ENCODE assay signal across 27 cellular contexts in the genomic region with DNA sequence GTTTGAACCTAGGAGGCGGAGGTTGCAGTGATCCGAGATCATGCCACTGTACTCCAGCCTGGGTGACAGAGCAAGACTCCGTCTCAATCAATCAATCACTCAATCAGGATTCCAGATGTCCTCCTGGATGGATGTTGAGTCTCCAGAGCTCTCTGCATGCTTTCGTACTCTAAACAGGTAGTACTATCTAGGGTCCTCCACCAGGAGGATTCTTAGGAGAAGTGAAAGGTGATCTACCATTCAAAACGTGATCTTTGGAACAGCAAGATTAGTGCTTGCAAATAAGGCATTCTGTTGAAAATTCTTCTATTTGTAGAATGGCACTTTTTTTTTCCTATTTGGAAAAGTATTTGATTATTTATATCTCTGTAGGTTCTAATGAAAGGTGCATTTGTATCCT.
"Had no signal": no experiment of that assay in that cellular context is flagged by ENCODE, and none has a peak within 500 bp of the region (broad histone marks: within the 10 kb centered on the region; RNA-seq: fewer than 3 reads in every experiment).

No MANE protein-coding gene starts in this region.

- DNase-seq: dorsolateral prefrontal cortex; effector CD8-positive, alpha-beta T cell; foreskin keratinocyte; heart left ventricle; left cardiac atrium; left lung; mesenchymal stem cell; midbrain; naive thymus-derived CD4-positive, alpha-beta T cell; spleen; stimulated activated CD4-positive, alpha-beta T cell treated with anti-CD3 and anti-CD28 coated beads, Interleukin-4, amount 100 ng/mL, for 4 hours; stimulated activated naive CD8-positive, alpha-beta T cell treated with anti-CD3 and anti-CD28 coated beads, Interleukin-15, Interleukin-2, amounts not matched to agents 100 U/mL and 50 U/mL, for 24 hours; substantia nigra; testis; tibial artery; upper lobe of right lung; uterus had no signal

- H3K4me3 Mint-ChIP-seq: naive thymus-derived CD4-positive, alpha-beta T cell; nephron; neural progenitor cell; stimulated activated memory B cell treated with anti-CD40 and anti-IgM and Interleukin-4, amounts not matched to agents 10 μg/mL and 1 μg/mL and 100 μg/mL, for 72 hours had no signal

- H3K9ac ChIP-seq: neural progenitor cell, parathyroid adenoma had no signal

- H3K27ac ChIP-seq: dorsolateral prefrontal cortex, esophagus muscularis mucosa, foreskin keratinocyte, gastroesophageal sphincter, heart left ventricle, hepatocyte, left lung, neural progenitor cell, parathyroid adenoma, prostate gland, right atrium auricular region, skin epidermis, spleen, testis, tibial artery, upper lobe of right lung, uterus had no signal

- H3K4me1 Mint-ChIP-seq: naive thymus-derived CD4-positive, alpha-beta T cell; nephron; neural progenitor cell; stimulated activated memory B cell treated with anti-CD40 and anti-IgM and Interleukin-4, amounts not matched to agents 10 μg/mL and 1 μg/mL and 100 μg/mL, for 72 hours had no signal

- H3K4me1 ChIP-seq: esophagus muscularis mucosa, foreskin keratinocyte, gastroesophageal sphincter, heart left ventricle, left lung, neural progenitor cell, parathyroid adenoma, prostate gland, right atrium auricular region, spleen, testis, tibial artery, upper lobe of right lung, uterus had no signal

- H3K27me3 Mint-ChIP-seq: naive thymus-derived CD4-positive, alpha-beta T cell; stimulated activated memory B cell treated with anti-CD40 and anti-IgM and Interleukin-4, amounts not matched to agents 10 μg/mL and 1 μg/mL and 100 μg/mL, for 72 hours had no signal

- H3K36me3 ChIP-seq: uterus had no signal

- H3K27me3 ChIP-seq: dorsolateral prefrontal cortex, esophagus muscularis mucosa, foreskin keratinocyte, gastroesophageal sphincter, heart left ventricle, hepatocyte, left lung, neural progenitor cell, right atrium auricular region, spleen, testis, tibial artery, upper lobe of right lung, uterus had no signal

- H3K27ac Mint-ChIP-seq: naive thymus-derived CD4-positive, alpha-beta T cell; nephron; neural progenitor cell; stimulated activated memory B cell treated with anti-CD40 and anti-IgM and Interleukin-4, amounts not matched to agents 10 μg/mL and 1 μg/mL and 100 μg/mL, for 72 hours had no signal

- H3K4me3 ChIP-seq: dorsolateral prefrontal cortex, esophagus muscularis mucosa, gastroesophageal sphincter, heart left ventricle, hepatocyte, left lung, neural progenitor cell, prostate gland, right atrium auricular region, skin epidermis, spleen, testis, tibial artery, upper lobe of right lung, uterus had no signal

- H3K9me3 ChIP-seq: esophagus muscularis mucosa, gastroesophageal sphincter, heart left ventricle, left lung, prostate gland, right atrium auricular region, spleen, testis, tibial artery, upper lobe of right lung, uterus had no signal

- H3K9me3 Mint-ChIP-seq: naive thymus-derived CD4-positive, alpha-beta T cell; nephron; neural progenitor cell; stimulated activated memory B cell treated with anti-CD40 and anti-IgM and Interleukin-4, amounts not matched to agents 10 μg/mL and 1 μg/mL and 100 μg/mL, for 72 hours had no signal
